In genomic region chr19:42857544-42857867, GRCh38 we compare ENCODE assay signal across 15 cellular contexts. TPM values are rescaled to one million over a fixed set of nuclear protein-coding genes. Genes with fewer than 3 reads are reported as not detected.
"Had no signal": no experiment of that assay in that cellular context is flagged by ENCODE, and none has a peak within 500 bp of the region (broad histone marks: within the 10 kb centered on the region; RNA-seq: fewer than 3 reads in every experiment).

No MANE protein-coding gene starts in this region.

- H3K4me1 Mint-ChIP-seq: activated B cell treated with CpG ODN at 0.5 μM for 24 hours; activated CD4-positive, alpha-beta T cell treated with anti-CD3 and anti-CD28 coated beads, Interleukin-2, amount 10 ng/mL, durations not matched to agents 7 days and 5 days; memory B cell had no signal

- H3K4me3 ChIP-seq: dorsolateral prefrontal cortex had no signal

- H3K27me3 ChIP-seq: dorsolateral prefrontal cortex had no signal

- H3K9me3 Mint-ChIP-seq: natural killer cell treated with Interleukin-12 subunit alpha and Interleukin-12 subunit beta and Interleukin-15 and Interleukin-18, amount 100 ng/mL, for 72 hours; T-helper 1 cell treated with Interleukin-12 subunit alpha and Interleukin-12 subunit beta and Interleukin-4 antibody, amounts not matched to agents 30 μg/mL and 1 μg/mL, for 36 hours had no signal

- H3K36me3 Mint-ChIP-seq: activated naive CD8-positive, alpha-beta T cell; memory B cell; natural killer cell treated with Interleukin-12 subunit alpha and Interleukin-12 subunit beta and Interleukin-15 and Interleukin-18, amount 100 ng/mL, for 72 hours had no signal

- H3K27ac Mint-ChIP-seq: activated B cell treated with CpG ODN at 0.5 μM for 24 hours; activated CD4-positive, alpha-beta T cell treated with anti-CD3 and anti-CD28 coated beads, Interleukin-2, amount 10 ng/mL, durations not matched to agents 7 days and 5 days; activated naive CD8-positive, alpha-beta T cell; memory B cell; natural killer cell treated with Interleukin-12 subunit alpha and Interleukin-12 subunit beta and Interleukin-15 and Interleukin-18, amount 100 ng/mL, for 72 hours; T-helper 1 cell treated with Interleukin-12 subunit alpha and Interleukin-12 subunit beta and Interleukin-4 antibody, amounts not matched to agents 30 μg/mL and 1 μg/mL, for 36 hours had no signal

- DNase-seq: activated B cell treated with CpG ODN at 0.5 μM for 24 hours; activated CD4-positive, alpha-beta T cell treated with anti-CD3 and anti-CD28 coated beads, Interleukin-2, amount 10 ng/mL, durations not matched to agents 7 days and 5 days; activated effector memory CD4-positive, alpha-beta T cell treated with Interleukin-2 at 50 U/mL for 16 hours; activated T-cell treated with anti-CD3 and anti-CD28 coated beads, Interleukin-2, amount 50 U/mL, for 1 hour; foreskin fibroblast; left colon; occipital lobe; stimulated activated naive CD4-positive, alpha-beta T cell treated with Interleukin-2 at 50 U/mL for 16 hours had no signal

- ATAC-seq: esophagus mucosa; left colon; natural killer cell treated with Interleukin-12 subunit alpha and Interleukin-12 subunit beta and Interleukin-15 and Interleukin-18, amount 100 ng/mL, for 72 hours had no signal

- H3K4me3 Mint-ChIP-seq: activated B cell treated with CpG ODN at 0.5 μM for 24 hours; activated CD4-positive, alpha-beta T cell treated with anti-CD3 and anti-CD28 coated beads, Interleukin-2, amount 10 ng/mL, durations not matched to agents 7 days and 5 days; activated naive CD8-positive, alpha-beta T cell; memory B cell; natural killer cell treated with Interleukin-12 subunit alpha and Interleukin-12 subunit beta and Interleukin-15 and Interleukin-18, amount 100 ng/mL, for 72 hours; T-helper 1 cell treated with Interleukin-12 subunit alpha and Interleukin-12 subunit beta and Interleukin-4 antibody, amounts not matched to agents 30 μg/mL and 1 μg/mL, for 36 hours had no signal

RNA-seq across cellular contexts. Expression of gene PSG1, which starts 22.0 kb away (rescaled TPM):
- total RNA-seq: activated B cell treated with CpG ODN at 0.5 μM for 24 hours; activated CD4-positive, alpha-beta T cell treated with anti-CD3 and anti-CD28 coated beads, Interleukin-2, amount 10 ng/mL, durations not matched to agents 7 days and 5 days; chondrocyte; dorsolateral prefrontal cortex; esophagus mucosa; left colon; natural killer cell treated with Interleukin-12 subunit alpha and Interleukin-12 subunit beta and Interleukin-15 and Interleukin-18, amount 100 ng/mL, for 72 hours; occipital lobe had no signal
